In the genomic region with DNA sequence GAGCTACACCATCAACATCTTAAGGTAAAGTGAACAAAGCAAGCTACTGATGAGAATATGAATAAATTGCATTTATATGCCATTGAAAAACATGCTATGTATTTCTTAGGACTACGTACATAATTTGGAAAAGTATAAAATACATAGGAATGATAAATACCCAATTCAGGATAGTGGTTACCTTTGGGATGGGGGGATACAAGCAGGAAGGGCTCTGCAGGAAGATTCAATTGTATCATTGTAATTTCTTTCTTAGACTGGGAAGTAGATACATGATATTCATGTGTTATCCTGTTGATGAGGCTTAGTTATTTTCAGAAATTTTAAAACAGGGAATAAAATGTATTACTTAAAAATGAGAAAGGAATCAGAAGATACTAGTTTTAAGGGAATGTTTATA, we compare ENCODE assay signal across 21 cellular contexts.
"Had no signal": no experiment of that assay in that cellular context is flagged by ENCODE, and none has a peak within 500 bp of the region (broad histone marks: within the 10 kb centered on the region; RNA-seq: fewer than 3 reads in every experiment).

No MANE protein-coding gene starts in this region.

- H3K4me3 ChIP-seq: coronary artery, dorsolateral prefrontal cortex, esophagus muscularis mucosa, gastroesophageal sphincter, heart left ventricle, hepatocyte, left lung, lung had no signal

- H3K27me3 ChIP-seq: dorsolateral prefrontal cortex, esophagus muscularis mucosa, foreskin keratinocyte, gastroesophageal sphincter, heart left ventricle, hepatocyte, left lung had no signal

- H3K27ac ChIP-seq: coronary artery, dorsolateral prefrontal cortex, esophagus muscularis mucosa, foreskin keratinocyte, gastroesophageal sphincter, heart left ventricle, hepatocyte, left lung had no signal

- H3K9me3 Mint-ChIP-seq: immature natural killer cell; memory B cell; naive thymus-derived CD4-positive, alpha-beta T cell had no signal

- H3K27ac Mint-ChIP-seq: immature natural killer cell, memory B cell had no signal

- H3K9me3 ChIP-seq: esophagus muscularis mucosa, gastroesophageal sphincter, left lung had no signal

- H3K4me1 Mint-ChIP-seq: immature natural killer cell, memory B cell had no signal

- ATAC-seq: foreskin keratinocyte; gastroesophageal sphincter; heart left ventricle; left cardiac atrium; left lung; left ventricle myocardium superior; naive thymus-derived CD4-positive, alpha-beta T cell had no signal

- DNase-seq: dermis blood vessel endothelial cell; dorsolateral prefrontal cortex; effector CD4-positive, alpha-beta T cell; effector memory CD4-positive, alpha-beta T cell; foreskin keratinocyte; heart left ventricle; hypothalamus; immature natural killer cell; left cardiac atrium; left lung; left ventricle myocardium superior; mammary epithelial cell; mesendoderm; midbrain; naive thymus-derived CD4-positive, alpha-beta T cell had no signal

- H3K4me3 Mint-ChIP-seq: immature natural killer cell; memory B cell; naive thymus-derived CD4-positive, alpha-beta T cell had no signal

- H3K27me3 Mint-ChIP-seq: memory B cell; naive thymus-derived CD4-positive, alpha-beta T cell had no signal

- H3K4me1 ChIP-seq: esophagus muscularis mucosa, foreskin keratinocyte, gastroesophageal sphincter, heart left ventricle, left lung had no signal
